Comparison of ENCODE assay signal across 16 cellular contexts in the genomic region with DNA sequence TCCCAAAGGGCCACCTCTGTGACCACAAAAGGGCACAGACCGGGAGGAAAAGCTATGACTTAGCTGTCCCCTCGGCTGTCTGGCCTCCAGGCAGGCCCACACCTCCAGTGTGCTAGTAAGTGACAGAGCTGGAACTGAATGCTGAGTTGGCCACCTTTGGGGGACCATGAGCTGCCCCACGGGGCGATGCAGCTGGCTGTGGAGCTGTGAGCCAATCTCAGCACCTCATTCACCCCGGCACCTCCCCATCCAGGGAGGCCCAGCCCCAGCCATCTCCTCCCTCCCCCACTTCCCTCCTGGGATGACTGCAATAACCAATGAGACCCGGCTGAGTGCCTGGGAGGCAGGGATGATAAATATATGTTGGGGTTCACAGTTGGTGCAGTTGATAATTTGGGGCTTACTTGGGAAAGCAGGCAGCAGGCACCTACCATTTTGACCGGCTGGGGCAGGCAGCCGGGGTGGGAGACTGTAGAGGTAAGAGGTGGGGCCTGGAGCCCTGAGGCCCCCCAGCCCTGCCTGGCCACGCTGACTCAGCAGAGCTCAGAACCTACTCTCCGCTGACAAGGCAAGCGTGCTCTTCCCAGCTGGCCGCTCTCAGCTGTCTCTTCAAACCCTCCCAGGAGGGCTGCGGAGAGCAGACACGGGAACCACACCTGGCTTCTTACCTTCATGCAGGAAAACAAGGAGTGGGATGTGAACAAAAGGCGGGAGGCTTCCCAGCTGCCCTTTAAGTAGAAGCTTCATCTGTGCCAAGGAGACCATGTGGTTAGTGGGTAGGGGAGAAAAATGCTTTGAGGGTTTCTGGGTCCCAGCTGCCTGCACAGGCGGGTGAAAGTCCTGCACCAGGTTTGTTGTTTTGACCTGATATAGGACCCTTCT. TPM values are rescaled to one million over a fixed set of nuclear protein-coding genes. Genes with fewer than 3 reads are reported as not detected.
DNase-seq lines count a peak whose midpoint lies in the region; ATAC-seq, FAIRE-seq and TF ChIP-seq lines count a peak whose summit lies in the region.
"Had no signal": no experiment of that assay in that cellular context is flagged by ENCODE, and none has a peak within 500 bp of the region (broad histone marks: within the 10 kb centered on the region; RNA-seq: fewer than 3 reads in every experiment).

No MANE protein-coding gene starts in this region.

- peak overlapping the region; percentile 30 for H3K27ac Mint-ChIP-seq in activated naive CD8-positive, alpha-beta T cell treated with anti-CD3 and anti-CD28 coated beads, Interleukin-2, amount 10 ng/mL, durations not matched to agents 7 days and 5 days
- H3K27ac Mint-ChIP-seq in activated naive CD8-positive, alpha-beta T cell treated with anti-CD3 and anti-CD28 coated beads, Interleukin-2, amount 50 U/mL, for 24 hours = no peak overlapping the region
- peak overlapping the region in 1 of 8 donors; percentile 63 for H3K27ac Mint-ChIP-seq in CD8-positive, alpha-beta memory T cell

- H4K20me1 ChIP-seq in K562 (replicated peaks; ENCODE audit: control insufficient read depth, insufficient read depth, low read length) (peaks cover 3% of the 10 kb centered on the region; the same call in 1 of the 2 replicates), OCI-LY7 (ENCODE audit: insufficient read depth, low read length) (no peaks in the 10 kb centered on the region)

- H3K36me3 ChIP-seq in K562 (ENCODE audit: control insufficient read depth, insufficient read depth, low read length) (no peaks in the 10 kb centered on the region), OCI-LY7 (ENCODE audit: insufficient read depth, low read length) (no peaks in the 10 kb centered on the region)
- no peaks in the 10 kb centered on the region for H3K36me3 ChIP-seq in CD8-positive, alpha-beta memory T cell (ENCODE audit: insufficient read depth, low read length)
- H3K36me3 ChIP-seq: upper lobe of left lung had no signal

- H3K4me3 Mint-ChIP-seq in activated naive CD8-positive, alpha-beta T cell treated with anti-CD3 and anti-CD28 coated beads, Interleukin-2, amount 10 ng/mL, durations not matched to agents 7 days and 5 days = no peak overlapping the region
- no peak overlapping the region for H3K4me3 Mint-ChIP-seq in activated naive CD8-positive, alpha-beta T cell treated with anti-CD3 and anti-CD28 coated beads, Interleukin-2, amount 50 U/mL, for 24 hours
- H3K4me3 Mint-ChIP-seq in CD8-positive, alpha-beta memory T cell = no peak overlapping the region

- TF ChIP-seq RAD21 in K562 (CRISPR knock-in tag; conservative IDR thresholded peaks at IDR 0.05 in 1 of 2, IDR thresholded peaks at IDR 0.05 in 1 of 2) = no peak

- peak overlapping the region in 1 of 2 experiments; percentile 76; a peak in 2 of 4 replicates for H3K9ac ChIP-seq in K562 (ENCODE audit: insufficient read depth in 1 of 2, low read depth in 2 of 2, low read length in 2 of 2)

- peaks cover 7 to 20% of the 10 kb centered on the region in 2 experiments; a peak in 3 of 5 replicates for H3K27me3 ChIP-seq in K562 (ENCODE audit: control insufficient read depth in 2 of 2, insufficient read depth in 2 of 2, low read length in 2 of 2)
- H3K27me3 ChIP-seq in CD8-positive, alpha-beta memory T cell (ENCODE audit: insufficient read depth, low read length, poor library complexity, severe bottlenecking) = no peaks in the 10 kb centered on the region
- H3K27me3 ChIP-seq: upper lobe of left lung had no signal

- no peaks in the 10 kb centered on the region for H3K9me2 ChIP-seq in OCI-LY7 (ENCODE audit: insufficient read depth, low read length)

- H3K9me3 ChIP-seq in K562 (replicated peaks; ENCODE audit: control insufficient read depth, insufficient read depth, low read depth, low read length) (no peaks in the 10 kb centered on the region), OCI-LY7 (ENCODE audit: low read length) (no peaks in the 10 kb centered on the region)
- no peaks in the 10 kb centered on the region for H3K9me3 ChIP-seq in CD8-positive, alpha-beta memory T cell (ENCODE audit: low read length)
- H3K9me3 ChIP-seq: upper lobe of left lung had no signal

- H3K9me3 Mint-ChIP-seq in activated naive CD8-positive, alpha-beta T cell treated with anti-CD3 and anti-CD28 coated beads, Interleukin-2, amount 10 ng/mL, durations not matched to agents 7 days and 5 days = no peaks in the 10 kb centered on the region
- no peaks in the 10 kb centered on the region for H3K9me3 Mint-ChIP-seq in activated naive CD8-positive, alpha-beta T cell treated with anti-CD3 and anti-CD28 coated beads, Interleukin-2, amount 50 U/mL, for 24 hours
- H3K9me3 Mint-ChIP-seq in CD8-positive, alpha-beta memory T cell = no peaks in the 10 kb centered on the region

- no peak for DNase-seq in activated naive CD8-positive, alpha-beta T cell treated with anti-CD3 and anti-CD28 coated beads, Interleukin-2, amount 10 ng/mL, durations not matched to agents 7 days and 5 days
- no peak for DNase-seq in activated naive CD8-positive, alpha-beta T cell treated with anti-CD3 and anti-CD28 coated beads, Interleukin-2, amount 50 U/mL, for 24 hours
- peak; percentile 99 for DNase-seq in NCI-H2171 treated with DMSO at 0.1 percent for 48 hours (lab: John Stamatoyannopoulos, UW)
- DNase-seq in K562 (ENCODE audit: extremely low read depth in 1 of 4, low spot score in 3 of 4) = peak in 3 of 4 experiments; percentile 38 to 59 (median 51)
- DNase-seq in CD8-positive, alpha-beta memory T cell = no peak
- no peak for DNase-seq in OCI-LY7 (ENCODE audit: low spot score)
- no peak for DNase-seq in left lobe of liver (ENCODE audit: low spot score)
- DNase-seq: activated naive CD4-positive, alpha-beta T cell treated with Interleukin-2 at 50 U/mL for 16 hours; caudate nucleus; stimulated activated CD4-positive, alpha-beta T cell treated with anti-CD3 and anti-CD28 coated beads, Interleukin-12 subunit alpha, Interleukin-12 subunit beta, amount 100 ng/mL, for 4 hours had no signal

- H3K79me2 ChIP-seq in K562 (ENCODE audit: control insufficient read depth, insufficient read depth, low read length) (no peaks in the 10 kb centered on the region), OCI-LY7 (ENCODE audit: insufficient read depth, low read depth, low read length) (no peaks in the 10 kb centered on the region)

- no peak overlapping the region for H3K4me3 ChIP-seq in K562
- H3K4me3 ChIP-seq in CD8-positive, alpha-beta memory T cell (ENCODE audit: low read length) = no peak overlapping the region
- no peak overlapping the region for H3K4me3 ChIP-seq in OCI-LY7 (ENCODE audit: low read depth, low read length, poor library complexity, severe bottlenecking)
- H3K4me3 ChIP-seq: upper lobe of left lung had no signal

- CTCF ChIA-PET in K562 (lab: Yijun Ruan, JAX; ENCODE audit: low intra/inter-chr PET ratio) = no interaction called here
- CTCF ChIA-PET in CD8-positive, alpha-beta memory T cell (lab: Charles Lee) = interaction anchor here (1.1 to 2.0 kb wide), 5 partner anchors 8 to 87 kb away, joined by 3 to 6 read pairs (median 3); no protein-coding TSS in a partner anchor
- CTCF ChIA-PET in OCI-LY7 (lab: Charles Lee; ENCODE audit: unreplicated experiment) = interaction anchor here (0.6 kb wide), 1 partner anchor 69 kb away, joined by 3 read pairs; no protein-coding TSS in a partner anchor

- POLR2A ChIA-PET in activated naive CD8-positive, alpha-beta T cell treated with anti-CD3 and anti-CD28 coated beads, Interleukin-2, amount 10 ng/mL, durations not matched to agents 7 days and 5 days (lab: Charles Lee) = no interaction called here
- POLR2A ChIA-PET in K562 (lab: Yijun Ruan, JAX) (interaction anchor here (0.8 to 1.5 kb wide), 8 partner anchors 9 to 219 kb away, joined by 3 to 10 read pairs (median 4); a partner anchor contains a TSS), OCI-LY7 (lab: Charles Lee) (interaction anchor here (0.7 to 1.0 kb wide), 2 partner anchors 12 to 68 kb away, joined by 5 read pairs; no protein-coding TSS in a partner anchor)
- POLR2A ChIA-PET in CD8-positive, alpha-beta memory T cell (lab: Charles Lee) = no interaction called here

- H3K4me1 ChIP-seq in K562 (replicated peaks in 1 of 2; ENCODE audit: control insufficient read depth in 2 of 2, insufficient read depth in 2 of 2, low read length in 2 of 2) (peaks cover 6 to 9% of the 10 kb centered on the region in 2 experiments; a peak in 4 of 5 replicates), OCI-LY7 (ENCODE audit: insufficient read depth, low read length, poor library complexity, severe bottlenecking) (peaks cover 4% of the 10 kb centered on the region)
- no peaks in the 10 kb centered on the region for H3K4me1 ChIP-seq in CD8-positive, alpha-beta memory T cell (ENCODE audit: insufficient read depth, low read length)
- H3K4me1 ChIP-seq: upper lobe of left lung had no signal

- H3K36me3 Mint-ChIP-seq in activated naive CD8-positive, alpha-beta T cell treated with anti-CD3 and anti-CD28 coated beads, Interleukin-2, amount 10 ng/mL, durations not matched to agents 7 days and 5 days = no peaks in the 10 kb centered on the region
- H3K36me3 Mint-ChIP-seq in activated naive CD8-positive, alpha-beta T cell treated with anti-CD3 and anti-CD28 coated beads, Interleukin-2, amount 50 U/mL, for 24 hours (ENCODE audit: low read depth) = no peaks in the 10 kb centered on the region
- H3K36me3 Mint-ChIP-seq in CD8-positive, alpha-beta memory T cell = no peaks in the 10 kb centered on the region

- no peak for ATAC-seq in activated naive CD8-positive, alpha-beta T cell treated with anti-CD3 and anti-CD28 coated beads, Interleukin-2, amount 10 ng/mL, durations not matched to agents 7 days and 5 days (ENCODE audit: low read depth)
- ATAC-seq in activated naive CD8-positive, alpha-beta T cell treated with anti-CD3 and anti-CD28 coated beads, Interleukin-2, amount 50 U/mL, for 24 hours = no peak
- peak; percentile 81 for ATAC-seq in K562
- ATAC-seq in left lobe of liver = no peak
- no peak for ATAC-seq in HG03457 (IDR thresholded peaks at IDR 0.05; ENCODE audit: unreplicated experiment)

- H2AFZ ChIP-seq in K562 (ENCODE audit: low read depth, low read length) (0 out of 2 replicates have a peak overlapping the region, but pooled peaks have one; percentile 19), OCI-LY7 (ENCODE audit: low read length) (no peak overlapping the region)

- 10% methylated on average over 16 of the region's 16 CpGs for WGBS in K562 (ENCODE audit: insufficient coverage, low coverage, missing lambda C conversion rate)

- TF ChIP-seq EP300 in K562 (IDR thresholded peaks at IDR 0.05; ENCODE audit: low read length) = no peak

- intact Hi-C loops in K562 (cut with micrococcal nuclease) = no loop called here
- intact Hi-C loops in OCI-LY7 (cut with micrococcal nuclease; ENCODE audit: unreplicated experiment) = loop anchor here (10.0 kb wide), 1 partner anchor 227 kb away; a partner anchor contains a TSS

- no peak for TF ChIP-seq POLR2A in K562 (conservative IDR thresholded peaks at IDR 0.05)

- H3K27me3 Mint-ChIP-seq in activated naive CD8-positive, alpha-beta T cell treated with anti-CD3 and anti-CD28 coated beads, Interleukin-2, amount 10 ng/mL, durations not matched to agents 7 days and 5 days = peaks cover 30% of the 10 kb centered on the region
- H3K27me3 Mint-ChIP-seq in activated naive CD8-positive, alpha-beta T cell treated with anti-CD3 and anti-CD28 coated beads, Interleukin-2, amount 50 U/mL, for 24 hours = peaks cover 6% of the 10 kb centered on the region
- peaks cover 2 to 3% of the 10 kb centered on the region in 2 donors for H3K27me3 Mint-ChIP-seq in CD8-positive, alpha-beta memory T cell

- BruUV-seq in K562 (replicated peaks; lab: Mats Ljungman, UMichigan) = no TSS peak
- BruUV-seq in OCI-LY7 (replicated peaks; lab: Mats Ljungman, UMichigan) = no TSS peak

- TF ChIP-seq CTCF in K562 (IDR thresholded peaks at IDR 0.05 in 2 of 3, conservative IDR thresholded peaks at IDR 0.05 in 1 of 3; ENCODE audit: insufficient read depth in 2 of 3, low read depth in 1 of 3, low read length in 3 of 3) (no peak), OCI-LY7 (conservative IDR thresholded peaks at IDR 0.05; ENCODE audit: low read length) (no peak)

- H3K9me1 ChIP-seq in K562 (ENCODE audit: control insufficient read depth, insufficient read depth, low read length) = no peaks in the 10 kb centered on the region

- in situ Hi-C loops in K562 (cut with MboI) = loop anchor here (10.0 kb wide), 1 partner anchor 407 kb away; no protein-coding TSS in a partner anchor

- peak; percentile 54 for FAIRE-seq in K562 (lab: Jason Lieb, UNC)
- FAIRE-seq: A204.1, GM18507 had no signal

- H3K4me2 ChIP-seq in K562 (ENCODE audit: insufficient read depth, low read length) (0 out of 2 replicates have a peak overlapping the region, but pooled peaks have one; percentile 17), OCI-LY7 (ENCODE audit: low read length) (no peak overlapping the region)

- peaks cover 9% of the 10 kb centered on the region for H3K4me1 Mint-ChIP-seq in activated naive CD8-positive, alpha-beta T cell treated with anti-CD3 and anti-CD28 coated beads, Interleukin-2, amount 10 ng/mL, durations not matched to agents 7 days and 5 days
- H3K4me1 Mint-ChIP-seq in activated naive CD8-positive, alpha-beta T cell treated with anti-CD3 and anti-CD28 coated beads, Interleukin-2, amount 50 U/mL, for 24 hours = no peaks in the 10 kb centered on the region
- no peaks in the 10 kb centered on the region for H3K4me1 Mint-ChIP-seq in CD8-positive, alpha-beta memory T cell

- no peak overlapping the region for H3K27ac ChIP-seq in K562 (ENCODE audit: extremely low read depth, low read depth, low read length)
- no peak overlapping the region for H3K27ac ChIP-seq in CD8-positive, alpha-beta memory T cell (ENCODE audit: low read depth, low read length)
- H3K27ac ChIP-seq in OCI-LY7 (ENCODE audit: low read depth, low read length, poor library complexity, severe bottlenecking) = no peak overlapping the region
- H3K27ac ChIP-seq: RWPE1, upper lobe of left lung had no signal

RNA-seq across cellular contexts. Expression of a gene that starts 12.4 kb away (rescaled TPM):
- total RNA-seq in activated naive CD8-positive, alpha-beta T cell treated with anti-CD3 and anti-CD28 coated beads, Interleukin-2, amount 10 ng/mL, durations not matched to agents 7 days and 5 days = 10 to 100 TPM; 47.0 to 57.2 TPM
- total RNA-seq in K562 (2011; cell fraction: chromatin; rRNA removed; ENCODE audit: low replicate concordance) = 16.2 and 42.2 TPM in 2 replicates
- total RNA-seq in K562 (2011; cell fraction: nucleolus; rRNA removed) = 30.9 and 35.9 TPM in 2 replicates
- 12.6 and 19.2 TPM in 2 replicates for total RNA-seq in K562 (2011; cell fraction: nucleoplasm; rRNA removed)
- total RNA-seq in K562 (2014; rRNA removed) = 25.2 and 30.4 TPM in 2 replicates
- total RNA-seq in K562 (2014; rRNA removed; fragmentation: Illumina TruSeq; extraction: Trizol) = 11.5 and 13.4 TPM in 2 replicates
- 11.6 and 12.6 TPM in 2 replicates for total RNA-seq in K562 (2015; rRNA removed; fragmentation: Illumina TruSeq; extraction: Trizol)
- total RNA-seq in K562 (2021) = 28.9 and 31.6 TPM in 2 replicates
- 21.7 and 25.3 TPM in 2 replicates for polyA plus RNA-seq in K562 (2011; rRNA removed)
- 27.4 and 44.2 TPM in 2 replicates for polyA plus RNA-seq in K562 (2011; cell fraction: cytosol; rRNA removed)
- 24.7 and 34.1 TPM in 2 replicates for polyA plus RNA-seq in K562 (2011; cell fraction: nucleus; rRNA removed)
- polyA plus RNA-seq in K562 (2012) = 14.6 and 21.7 TPM in 2 replicates
- 17.8 and 20.7 TPM in 2 replicates for polyA plus RNA-seq in K562 (2014; fragmentation: Illumina TruSeq; extraction: Trizol)
- 1 to 10 TPM in 1 of 2 experiments, under 1 TPM in 1; 0.96 to 2.0 TPM for polyA plus RNA-seq in K562 (2014; fragmentation: Nextera tagmentation; extraction: Ambion mirVana)
- 31.8 and 32.9 TPM in 2 replicates for polyA plus RNA-seq in K562 (2014; rRNA removed)
- 9.3 and 10.6 TPM in 2 replicates for polyA minus RNA-seq in K562 (2011; rRNA and poly(A)+ RNA removed)
- polyA minus RNA-seq in K562 (2011; cell fraction: cytosol; rRNA and poly(A)+ RNA removed) = 7.7 and 8.3 TPM in 2 replicates
- polyA minus RNA-seq in K562 (2011; cell fraction: nucleus; rRNA and poly(A)+ RNA removed) = 18.8 and 20.2 TPM in 2 replicates
- 10 to 100 TPM; 32.3 to 32.6 TPM for total RNA-seq in CD8-positive, alpha-beta memory T cell
- 22.8 TPM for polyA plus RNA-seq in CD8-positive, alpha-beta memory T cell
- total RNA-seq in OCI-LY7 (2014; rRNA removed; shearing (Covaris generic)) = 2.7 and 4.1 TPM in 2 replicates
- 4.2 and 8.0 TPM in 2 replicates for total RNA-seq in OCI-LY7 (2022)
- 3.1 TPM for total RNA-seq in left lobe of liver
- total RNA-seq: osteoblast had no signal

Comparison
In these comparisons a context has a peak if more than half of its experiments do, and no peak if none do; other contexts are left out.
1. DNase-seq: peak in NCI-H2171 treated with DMSO at 0.1 percent for 48 hours (single experiment) and K562 (3 of 4); none in activated naive CD8-positive, alpha-beta T cell treated with anti-CD3 and anti-CD28 coated beads, Interleukin-2, amount 10 ng/mL, durations not matched to agents 7 days and 5 days (single experiment), activated naive CD8-positive, alpha-beta T cell treated with anti-CD3 and anti-CD28 coated beads, Interleukin-2, amount 50 U/mL, for 24 hours (single experiment), CD8-positive, alpha-beta memory T cell (0 of 5), OCI-LY7 (single experiment) and left lobe of liver (single experiment).
2. POLR2A ChIA-PET loops: an anchor here in K562 (0.8 to 1.5 kb wide) and OCI-LY7 (0.7 to 1.0 kb wide); none called in activated naive CD8-positive, alpha-beta T cell treated with anti-CD3 and anti-CD28 coated beads, Interleukin-2, amount 10 ng/mL, durations not matched to agents 7 days and 5 days and CD8-positive, alpha-beta memory T cell.